Comparison of ENCODE assay signal across 8 cellular contexts in the genomic region with DNA sequence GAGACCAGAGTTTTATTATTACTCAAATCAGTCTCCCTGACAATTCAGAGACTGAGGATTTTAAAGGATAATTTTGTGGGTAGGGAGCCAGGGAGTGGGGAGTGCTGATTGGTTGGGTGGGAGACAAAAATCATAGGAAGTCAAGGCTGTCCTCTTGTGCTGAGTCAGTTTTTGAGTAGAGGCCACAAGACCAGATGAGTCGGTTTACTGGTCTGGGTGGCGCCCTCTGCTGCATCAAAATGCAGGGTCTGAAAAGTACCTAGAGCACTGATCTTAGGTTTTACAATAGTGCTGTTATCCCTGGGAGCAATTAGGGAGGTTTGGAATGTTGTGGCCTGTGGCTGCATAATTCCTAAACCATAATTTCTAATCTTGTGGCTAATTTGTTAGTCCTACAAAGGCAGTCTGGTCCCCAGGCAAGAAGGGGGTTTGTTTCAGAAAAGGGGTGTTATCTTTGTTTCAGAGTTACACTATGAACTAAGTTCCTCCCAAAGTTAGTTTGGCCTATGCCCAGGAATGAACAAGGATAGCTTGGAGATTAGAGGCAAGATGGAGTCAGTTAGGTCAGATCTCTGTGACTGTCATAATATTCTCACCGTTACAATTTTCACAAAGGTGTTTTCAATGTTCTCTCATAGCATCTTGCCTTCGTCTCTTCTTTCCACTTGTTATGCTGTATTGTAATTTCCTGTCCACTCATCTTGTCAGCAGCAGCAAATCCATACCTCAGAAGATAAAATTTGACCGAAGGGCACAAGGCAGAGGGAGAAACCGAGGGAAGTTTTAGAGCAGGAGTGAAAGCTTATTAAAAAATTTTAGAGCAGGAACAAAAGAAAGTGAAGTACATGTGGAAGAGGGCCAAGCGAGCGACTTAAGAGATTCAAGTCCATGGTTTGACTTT. TPM values are rescaled to one million over a fixed set of nuclear protein-coding genes. Genes with fewer than 3 reads are reported as not detected.
DNase-seq lines count a peak whose midpoint lies in the region; ATAC-seq, FAIRE-seq and TF ChIP-seq lines count a peak whose summit lies in the region.

No MANE protein-coding gene starts in this region.

- H3K9me3 Mint-ChIP-seq in T-helper 1 cell treated with Interleukin-12 subunit alpha and Interleukin-12 subunit beta and Interleukin-4 antibody, amounts not matched to agents 30 μg/mL and 1 μg/mL, for 36 hours: no peaks in the 10 kb centered on the region
- no peaks in the 10 kb centered on the region for H3K9me3 Mint-ChIP-seq in astrocyte (ENCODE audit: unreplicated experiment)

- ATAC-seq in GM19372 (IDR thresholded peaks at IDR 0.05; ENCODE audit: low read depth, unreplicated experiment) (peak; percentile 66), HG02588 (IDR thresholded peaks at IDR 0.05; ENCODE audit: unreplicated experiment) (no peak)

- H3K79me2 ChIP-seq in KMS-11 (ENCODE audit: insufficient read depth, low read depth): no peaks in the 10 kb centered on the region
- no peaks in the 10 kb centered on the region for H3K79me2 ChIP-seq in astrocyte (ENCODE audit: insufficient read depth, low read length)

- H3K36me3 ChIP-seq in KMS-11 (ENCODE audit: insufficient read depth) (no peaks in the 10 kb centered on the region), astrocyte (ENCODE audit: insufficient read depth, low read length) (no peaks in the 10 kb centered on the region)

- peak; percentile 78 for DNase-seq in astrocyte (ENCODE audit: low read depth)
- peak; percentile 57 for DNase-seq in iPS-NIHi11 (ENCODE audit: low spot score)
- DNase-seq in stimulated activated CD4-positive, alpha-beta T cell treated with anti-CD3 and anti-CD28 coated beads, Interleukin-2, amount 100 ng/mL, for 24 hours: peak; percentile 72 to 78

- H4K20me1 ChIP-seq in KMS-11 (ENCODE audit: insufficient read depth): no peaks in the 10 kb centered on the region
- no peaks in the 10 kb centered on the region for H4K20me1 ChIP-seq in astrocyte (ENCODE audit: insufficient read depth, low read length)

- H3K27me3 ChIP-seq in KMS-11 (ENCODE audit: insufficient read depth, low read depth) (no peaks in the 10 kb centered on the region), astrocyte (ENCODE audit: insufficient read depth, low read length) (peaks cover 8% of the 10 kb centered on the region)

- H3K36me3 Mint-ChIP-seq in T-helper 1 cell treated with Interleukin-12 subunit alpha and Interleukin-12 subunit beta and Interleukin-4 antibody, amounts not matched to agents 30 μg/mL and 1 μg/mL, for 36 hours (ENCODE audit: low read depth): no peaks in the 10 kb centered on the region
- no peaks in the 10 kb centered on the region for H3K36me3 Mint-ChIP-seq in astrocyte (ENCODE audit: low read depth, unreplicated experiment)

- H3K27me3 Mint-ChIP-seq in T-helper 1 cell treated with Interleukin-12 subunit alpha and Interleukin-12 subunit beta and Interleukin-4 antibody, amounts not matched to agents 30 μg/mL and 1 μg/mL, for 36 hours (ENCODE audit: low read depth): no peaks in the 10 kb centered on the region
- no peaks in the 10 kb centered on the region for H3K27me3 Mint-ChIP-seq in astrocyte (ENCODE audit: low read depth, unreplicated experiment)

- no peak overlapping the region for H3K4me3 ChIP-seq in KMS-11 (IDR thresholded peaks at IDR 0.05; ENCODE audit: insufficient read depth, low read depth, low read length)
- no peak overlapping the region for H3K4me3 ChIP-seq in astrocyte (ENCODE audit: insufficient read depth, low read depth, low read length)

- peak; percentile 71 for TF ChIP-seq CTCF in C4-2B (conservative IDR thresholded peaks at IDR 0.05)
- TF ChIP-seq CTCF in KMS-11 (conservative IDR thresholded peaks at IDR 0.05; ENCODE audit: low read depth, low read length): peak; percentile 65
- peak; percentile 56 for TF ChIP-seq CTCF in astrocyte (IDR thresholded peaks at IDR 0.05; ENCODE audit: insufficient read depth, low read depth, low read length)

- H3K27ac Mint-ChIP-seq in T-helper 1 cell treated with Interleukin-12 subunit alpha and Interleukin-12 subunit beta and Interleukin-4 antibody, amounts not matched to agents 30 μg/mL and 1 μg/mL, for 36 hours: peak overlapping the region; percentile 84
- H3K27ac Mint-ChIP-seq in astrocyte (ENCODE audit: unreplicated experiment): no peak overlapping the region

- no peak overlapping the region for H3K4me3 Mint-ChIP-seq in T-helper 1 cell treated with Interleukin-12 subunit alpha and Interleukin-12 subunit beta and Interleukin-4 antibody, amounts not matched to agents 30 μg/mL and 1 μg/mL, for 36 hours
- H3K4me3 Mint-ChIP-seq in astrocyte (ENCODE audit: unreplicated experiment): no peak overlapping the region

- no peak overlapping the region; the same call in 1 of the 2 replicates for H3K4me2 ChIP-seq in KMS-11
- H3K4me2 ChIP-seq in astrocyte (ENCODE audit: low read length): no peak overlapping the region

- H3K4me1 ChIP-seq in KMS-11 (ENCODE audit: low read depth, poor library complexity, severe bottlenecking) (peaks cover 50% of the 10 kb centered on the region), astrocyte (ENCODE audit: insufficient read depth, low read length) (no peaks in the 10 kb centered on the region)

- H3K27ac ChIP-seq in C4-2B (no peak overlapping the region), KMS-11 (no peak overlapping the region), astrocyte (ENCODE audit: low read depth, low read length) (no peak overlapping the region)

- no peaks in the 10 kb centered on the region for H3K9me3 ChIP-seq in astrocyte (ENCODE audit: insufficient read depth, low read depth, low read length)

- no peak for FAIRE-seq in astrocyte (lab: Jason Lieb, UNC)

- H3K4me1 Mint-ChIP-seq in T-helper 1 cell treated with Interleukin-12 subunit alpha and Interleukin-12 subunit beta and Interleukin-4 antibody, amounts not matched to agents 30 μg/mL and 1 μg/mL, for 36 hours (ENCODE audit: low read depth): peaks cover 29% of the 10 kb centered on the region
- H3K4me1 Mint-ChIP-seq in astrocyte (ENCODE audit: low read depth, unreplicated experiment): peaks cover 2% of the 10 kb centered on the region

- H3K9ac ChIP-seq in KMS-11 (no peak overlapping the region), astrocyte (ENCODE audit: low read length) (no peak overlapping the region)

- H2AFZ ChIP-seq in KMS-11 (ENCODE audit: low read depth): no peak overlapping the region
- no peak overlapping the region for H2AFZ ChIP-seq in astrocyte (ENCODE audit: low read depth, low read length)

RNA-seq across cellular contexts. Expression of a gene that starts 59.2 kb away (rescaled TPM):
- 96.2 and 100 TPM in 2 replicates for total RNA-seq in astrocyte
